Comparison of ENCODE assay signal across 26 cellular contexts in genomic region chr1:81264976-81265375, GRCh38.
"Had no signal": no experiment of that assay in that cellular context is flagged by ENCODE, and none has a peak within 500 bp of the region (broad histone marks: within the 10 kb centered on the region; RNA-seq: fewer than 3 reads in every experiment).

No MANE protein-coding gene starts in this region.

- H3K27me3 Mint-ChIP-seq: activated CD8-positive, alpha-beta memory T cell treated with anti-CD3 and anti-CD28 coated beads, Interleukin-2, amount 10 ng/mL, durations not matched to agents 7 days and 5 days; activated naive CD8-positive, alpha-beta T cell treated with anti-CD3 and anti-CD28 coated beads for 36 hours; activated T-cell treated with anti-CD3 and anti-CD28 coated beads, Interleukin-2, amount 50 U/mL, for 24 hours had no signal

- ATAC-seq: activated CD8-positive, alpha-beta memory T cell treated with anti-CD3 and anti-CD28 coated beads, Interleukin-2, amount 10 ng/mL, durations not matched to agents 7 days and 5 days had no signal

- H3K27ac ChIP-seq: Peyer's patch, RWPE1, SJCRH30, VCaP had no signal

- H3K4me1 Mint-ChIP-seq: activated CD8-positive, alpha-beta memory T cell treated with anti-CD3 and anti-CD28 coated beads, Interleukin-2, amount 10 ng/mL, durations not matched to agents 7 days and 5 days; activated naive CD8-positive, alpha-beta T cell treated with anti-CD3 and anti-CD28 coated beads for 36 hours had no signal

- H3K27ac Mint-ChIP-seq: activated CD8-positive, alpha-beta memory T cell treated with anti-CD3 and anti-CD28 coated beads, Interleukin-2, amount 10 ng/mL, durations not matched to agents 7 days and 5 days; activated naive CD8-positive, alpha-beta T cell treated with anti-CD3 and anti-CD28 coated beads for 36 hours; activated T-cell treated with anti-CD3 and anti-CD28 coated beads, Interleukin-2, amount 50 U/mL, for 24 hours had no signal

- DNase-seq: activated CD4-positive, alpha-beta T cell treated with anti-CD3 and anti-CD28 coated beads for 4 hours; activated CD4-positive, alpha-beta T cell treated with anti-CD3 and anti-CD28 coated beads, Interleukin-2, amount 50 U/mL, for 4 hours; activated CD8-positive, alpha-beta memory T cell treated with anti-CD3 and anti-CD28 coated beads, Interleukin-2, amount 10 ng/mL, durations not matched to agents 7 days and 5 days; activated effector memory CD4-positive, alpha-beta T cell treated with anti-CD3 and anti-CD28 coated beads, Interleukin-2, amount 50 U/mL, for 16 hours; activated naive CD4-positive, alpha-beta T cell treated with Interleukin-2 at 50 U/mL for 16 hours; activated naive CD8-positive, alpha-beta T cell treated with anti-CD3 and anti-CD28 coated beads for 36 hours; activated T-cell treated with anti-CD3 and anti-CD28 coated beads, Interleukin-2, amount 50 U/mL, for 24 hours; Karpas-422; MM.1S; NCI-H1105; NCI-H1436; NCI-H1694 treated with DMSO at 0.1 percent for 48 hours; NCI-H2029 treated with DMSO at 0.1 percent for 48 hours; NCI-H345; NCI-H510A; NCI-H526 treated with DMSO at 0.1 percent for 48 hours; NCI-H82; NK-92 treated with Interleukin-12 subunit alpha and Interleukin-12 subunit beta, amount 100 ng/mL, for 24 hours; OCI-M1; Peyer's patch; Right ventricle myocardium superior; SJCRH30; SK-N-SH; T-helper 1 cell had no signal

- H3K4me3 ChIP-seq: Peyer's patch, SJCRH30 had no signal

- H3K36me3 Mint-ChIP-seq: activated CD8-positive, alpha-beta memory T cell treated with anti-CD3 and anti-CD28 coated beads, Interleukin-2, amount 10 ng/mL, durations not matched to agents 7 days and 5 days; activated naive CD8-positive, alpha-beta T cell treated with anti-CD3 and anti-CD28 coated beads for 36 hours had no signal

- H3K9me3 ChIP-seq: Peyer's patch, SJCRH30, SK-N-SH had no signal

- H3K4me3 Mint-ChIP-seq: activated CD8-positive, alpha-beta memory T cell treated with anti-CD3 and anti-CD28 coated beads, Interleukin-2, amount 10 ng/mL, durations not matched to agents 7 days and 5 days; activated naive CD8-positive, alpha-beta T cell treated with anti-CD3 and anti-CD28 coated beads for 36 hours; activated T-cell treated with anti-CD3 and anti-CD28 coated beads, Interleukin-2, amount 50 U/mL, for 24 hours had no signal

- H3K36me3 ChIP-seq: Peyer's patch, SJCRH30 had no signal

- H3K4me1 ChIP-seq: Peyer's patch, SJCRH30 had no signal

- H3K4me2 ChIP-seq: SK-N-SH had no signal

- H3K9ac ChIP-seq: SK-N-SH had no signal

- H3K27me3 ChIP-seq: Peyer's patch, SJCRH30 had no signal
